In the genomic region with DNA sequence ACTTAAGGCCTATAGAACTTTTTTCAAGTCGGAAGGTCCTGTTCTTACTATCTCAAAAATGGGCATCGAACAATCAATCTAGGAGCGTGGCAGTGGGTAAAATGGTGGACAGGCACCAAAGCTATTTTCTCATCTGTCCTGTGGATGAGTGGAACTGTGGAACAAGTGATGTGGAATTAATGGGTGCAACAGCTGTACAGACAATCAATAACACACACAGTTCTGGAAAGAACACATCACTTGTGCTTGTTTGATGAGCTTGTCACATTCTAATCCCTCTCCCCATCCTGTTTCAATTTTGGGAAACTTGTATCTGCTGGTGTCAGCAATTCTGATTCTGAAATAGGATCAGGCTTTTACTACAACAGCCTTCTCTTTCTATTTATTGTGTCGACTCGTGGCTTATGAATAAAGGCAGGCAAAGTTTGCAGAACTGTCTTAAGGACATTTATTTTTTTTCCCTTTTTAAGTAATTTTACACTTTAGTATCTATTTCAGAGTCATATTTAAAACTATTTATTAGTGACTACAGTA, we compare ENCODE assay signal across 27 cellular contexts. TPM values are rescaled to one million over a fixed set of nuclear protein-coding genes. Genes with fewer than 3 reads are reported as not detected.
"Had no signal": no experiment of that assay in that cellular context is flagged by ENCODE, and none has a peak within 500 bp of the region (broad histone marks: within the 10 kb centered on the region; RNA-seq: fewer than 3 reads in every experiment).

No MANE protein-coding gene starts in this region.

- DNase-seq: activated CD4-positive, alpha-beta T cell treated with anti-CD3 and anti-CD28 coated beads for 4 hours; activated CD4-positive, alpha-beta T cell treated with anti-CD3 and anti-CD28 coated beads, Interleukin-2, amount 50 U/mL, for 4 hours; activated CD4-positive, CD25-positive, alpha-beta regulatory T cell; activated naive CD4-positive, alpha-beta T cell treated with Interleukin-2 at 50 U/mL for 16 hours; activated T-cell treated with anti-CD3 and anti-CD28 coated beads for 4 hours; activated T-cell treated with anti-CD3 and anti-CD28 coated beads, Interleukin-2, amount 50 U/mL, for 72 hours; aorta; body of pancreas; dorsolateral prefrontal cortex; effector memory CD4-positive, alpha-beta T cell; foreskin fibroblast; hippocampal formation; immature natural killer cell; kidney; lower lobe of right lung; mesenchymal stem cell; natural killer cell; sigmoid colon; stimulated activated CD4-positive, alpha-beta T cell treated with anti-CD3 and anti-CD28 coated beads, Interleukin-15, amount 100 ng/mL, for 24 hours; stimulated activated CD4-positive, alpha-beta T cell treated with anti-CD3 and anti-CD28 coated beads, Interleukin-2, amount 100 ng/mL, for 24 hours; stimulated activated naive CD4-positive, alpha-beta T cell; tibial artery; upper lobe of right lung had no signal

- H3K27me3 ChIP-seq: body of pancreas, dorsolateral prefrontal cortex, sigmoid colon, tibial artery had no signal

- H3K4me1 Mint-ChIP-seq: immature natural killer cell, natural killer cell had no signal

- H3K4me3 ChIP-seq: body of pancreas, coronary artery, lower lobe of right lung, sigmoid colon, suprapubic skin, tibial artery, upper lobe of right lung had no signal

- H3K4me3 Mint-ChIP-seq: activated naive CD8-positive, alpha-beta T cell; activated T-cell treated with anti-CD3 and anti-CD28 coated beads, Interleukin-2, amount 50 U/mL, for 72 hours; immature natural killer cell; natural killer cell had no signal

- ATAC-seq: activated T-cell treated with anti-CD3 and anti-CD28 coated beads, Interleukin-2, amount 50 U/mL, for 72 hours; body of pancreas; lower lobe of right lung; natural killer cell; upper lobe of right lung had no signal

- H3K9me3 ChIP-seq: body of pancreas, lower lobe of right lung, sigmoid colon, suprapubic skin, tibial artery, upper lobe of right lung had no signal

- H3K4me1 ChIP-seq: suprapubic skin, upper lobe of right lung had no signal

- H3K27ac ChIP-seq: body of pancreas, lower lobe of right lung, suprapubic skin, upper lobe of right lung had no signal

- H3K36me3 ChIP-seq: lower lobe of right lung, suprapubic skin, upper lobe of right lung had no signal

- H3K36me3 Mint-ChIP-seq: activated naive CD8-positive, alpha-beta T cell; immature natural killer cell; natural killer cell had no signal

- H3K27ac Mint-ChIP-seq: activated naive CD8-positive, alpha-beta T cell; activated T-cell treated with anti-CD3 and anti-CD28 coated beads, Interleukin-2, amount 50 U/mL, for 72 hours; immature natural killer cell; natural killer cell had no signal

- H3K9me3 Mint-ChIP-seq: activated T-cell treated with anti-CD3 and anti-CD28 coated beads, Interleukin-2, amount 50 U/mL, for 72 hours; immature natural killer cell; natural killer cell had no signal

RNA-seq across cellular contexts. Expression of a gene that starts 11.5 kb away (rescaled TPM):
- total RNA-seq: activated T-cell treated with anti-CD3 and anti-CD28 coated beads, Interleukin-2, amount 50 U/mL, for 72 hours; natural killer cell; T-helper 1 cell treated with Interleukin-12 subunit alpha and Interleukin-12 subunit beta and Interleukin-4 antibody, amounts not matched to agents 30 ng/mL and 1 ng/mL, for 36 hours had no signal
- polyA plus RNA-seq: immature natural killer cell had no signal
